2 cellular contexts compared by ENCODE assay signal in genomic region chr1:998905-999796, GRCh38.
TF ChIP-seq lines count a peak whose summit lies in the region.

No MANE protein-coding gene starts in this region.

TF ChIP-seq in A549, 52 proteins besides CTCF, POLR2A, EP300 and RAD21:
- TF ChIP-seq FOSL2 (IDR thresholded peaks at IDR 0.05) (no peak), FOSL2 (CRISPR knock-in tag; IDR thresholded peaks at IDR 0.05) (no peak), BCL3 (IDR thresholded peaks at IDR 0.05) (no peak), EHMT2 (IDR thresholded peaks at IDR 0.05; ENCODE audit: low read depth) (no peak), POLR2AphosphoS2 (conservative IDR thresholded peaks at IDR 0.05; ENCODE audit: low read length) (no peak), NR3C1 (IDR thresholded peaks at IDR 0.05) (no peak), E2F6 (IDR thresholded peaks at IDR 0.05; ENCODE audit: borderline replicate concordance, low read depth) (peak; percentile 55), NPAS2 (CRISPR knock-in tag; IDR thresholded peaks at IDR 0.05; ENCODE audit: borderline replicate concordance) (no peak), MAX (IDR thresholded peaks at IDR 0.05) (peak; percentile 5; the same call in 1 of the 2 replicates), USF2 (IDR thresholded peaks at IDR 0.05) (no peak), PHF8 (IDR thresholded peaks at IDR 0.05; ENCODE audit: borderline replicate concordance, low read depth) (0 out of 2 replicates have a peak, but pooled peaks have one; percentile 27), FOXS1 (CRISPR knock-in tag; IDR thresholded peaks at IDR 0.05) (0 out of 2 replicates have a peak, but pooled peaks have one; percentile 24)

TF ChIP-seq in GM23338, 12 proteins besides CTCF, POLR2A, EP300 and RAD21:
- TF ChIP-seq REST (IDR thresholded peaks at IDR 0.05; ENCODE audit: unreplicated experiment) (no peak), CREB1 (CRISPR knock-in tag; IDR thresholded peaks at IDR 0.05; ENCODE audit: low read depth) (peak; percentile 73), EZH2 (IDR thresholded peaks at IDR 0.05; ENCODE audit: low read depth, unreplicated experiment) (peak; percentile 70), ZNF462 (CRISPR knock-in tag; IDR thresholded peaks at IDR 0.05) (no peak), ZNF331 (CRISPR knock-in tag; IDR thresholded peaks at IDR 0.05; ENCODE audit: low read depth) (no peak), POLR2AphosphoS5 (IDR thresholded peaks at IDR 0.05; ENCODE audit: low read depth) (no peak), EZH2phosphoT487 (IDR thresholded peaks at IDR 0.05; ENCODE audit: unreplicated experiment) (peak; percentile 30), JUNB (IDR thresholded peaks at IDR 0.05; ENCODE audit: unreplicated experiment) (no peak), NANOG (IDR thresholded peaks at IDR 0.05; ENCODE audit: borderline replicate concordance) (no peak)
